8 cellular contexts compared by ENCODE assay signal in genomic region chr1:153967109-153967999, GRCh38. TPM values are rescaled to one million over a fixed set of nuclear protein-coding genes. Genes with fewer than 3 reads are reported as not detected.
A peak's percentile ranks its signal among the peaks of the same experiment; 100 is the strongest.
DNase-seq lines count a peak whose midpoint lies in the region; TF ChIP-seq lines count a peak whose summit lies in the region.

Gene CREB3L4, plus strand, starts transcription at chr1:153967902. Its CDS starts 624 bp downstream, at chr1:153968526.

- H3K4me3 ChIP-seq in HAP-1: peak within 1 kb of the TSS; percentile 44
- peak within 1 kb of the TSS; percentile 59 to 68 for H3K4me3 ChIP-seq in foreskin fibroblast (ENCODE audit: low read depth in 1 of 2, low read length in 2 of 2)

- peak; percentile 20 for TF ChIP-seq CTCF in foreskin fibroblast (IDR thresholded peaks at IDR 0.05; ENCODE audit: low read depth, low read length)
- TF ChIP-seq CTCF in neural crest cell (conservative IDR thresholded peaks at IDR 0.05): peak; percentile 48

- H3K9me3 ChIP-seq in HAP-1: no peaks in the 10 kb centered on the region

- peak; percentile 85 for TF ChIP-seq POLR2A in Raji (IDR thresholded peaks at IDR 0.05; ENCODE audit: insufficient read depth, low read depth, low read length)

- H3K9me3 Mint-ChIP-seq in neural crest cell: no peaks in the 10 kb centered on the region

- H3K36me3 ChIP-seq in HAP-1 (replicated peaks): no peaks in the 10 kb centered on the region; the same call in 1 of the 2 replicates

- DNase-seq in GF-D8 (lab: John Stamatoyannopoulos, UW): peak; percentile 94
- DNase-seq in HAP-1 (ENCODE audit: low spot score in 2 of 2): peak; percentile 96 to 97
- peak; percentile 98 for DNase-seq in M059J (ENCODE audit: low read depth)
- DNase-seq in activated gamma-delta T cell treated with Interleukin-2 at 50 U/mL for 16 hours: peak; percentile 84
- DNase-seq in foreskin fibroblast: peak; percentile 97 to 98
- DNase-seq in neural crest cell (ENCODE audit: low read depth, low spot score): peak; percentile 81
- peak; percentile 58 to 95 (median 88) for DNase-seq in substantia nigra (lab: John Stamatoyannopoulos, UW)

- H3K27ac Mint-ChIP-seq in neural crest cell (ENCODE audit: unreplicated experiment): peak within 1 kb of the TSS; percentile 98

- H3K27ac ChIP-seq in substantia nigra (ENCODE audit: low read depth, low read length, poor library complexity, severe bottlenecking): peak within 1 kb of the TSS; percentile 92

- no peaks in the 10 kb centered on the region for H3K27me3 Mint-ChIP-seq in neural crest cell (ENCODE audit: low read depth)

- peak within 1 kb of the TSS; percentile 96 for H3K4me3 Mint-ChIP-seq in neural crest cell

- no peaks in the 10 kb centered on the region for H3K27me3 ChIP-seq in HAP-1 (ENCODE audit: low read depth)

- peaks cover 56% of the 10 kb centered on the region for H3K4me1 Mint-ChIP-seq in neural crest cell

- peaks cover 2% of the 10 kb centered on the region for H3K36me3 Mint-ChIP-seq in neural crest cell (ENCODE audit: low read depth)

- in situ Hi-C loops in HAP-1 (cut with MboI; ENCODE audit: low sequenced_read_pairs): no loop called here

- H3K4me1 ChIP-seq in HAP-1: peaks cover 18% of the 10 kb centered on the region

RNA-seq across cellular contexts. Expression of gene CREB3L4, which starts in this region (rescaled TPM):
- 6.5 and 9.6 TPM in 2 replicates for total RNA-seq in M059J (2014; rRNA removed; shearing (Covaris generic))
- 18.2 and 20.0 TPM in 2 replicates for total RNA-seq in neural crest cell

Comparison
In these comparisons a context has a peak if more than half of its experiments do, and no peak if none do; other contexts are left out.
1. Peak in every context shown above with its lines: DNase-seq, H3K4me3 ChIP-seq and H3K27ac ChIP-seq.